ENCODE assay signal across 16 cellular contexts in genomic region chr16:3980311-3981111, GRCh38.
DNase-seq lines count a peak whose midpoint lies in the region; ATAC-seq and TF ChIP-seq lines count a peak whose summit lies in the region.
"Had no signal": no experiment of that assay in that cellular context is flagged by ENCODE, and none has a peak within 500 bp of the region (broad histone marks: within the 10 kb centered on the region; RNA-seq: fewer than 3 reads in every experiment).

No MANE protein-coding gene starts in this region.

- no peaks in the 10 kb centered on the region for H3K9me3 ChIP-seq in SK-N-MC (ENCODE audit: low read depth, low read length)
- no peaks in the 10 kb centered on the region for H3K9me3 ChIP-seq in suprapubic skin
- H3K9me3 ChIP-seq in body of pancreas: no peaks in the 10 kb centered on the region
- H3K9me3 ChIP-seq: colonic mucosa had no signal

- H3K27ac ChIP-seq in SK-N-MC: peak overlapping the region; percentile 80
- H3K27ac ChIP-seq in suprapubic skin: no peak overlapping the region
- H3K27ac ChIP-seq in body of pancreas: no peak overlapping the region
- H3K27ac ChIP-seq: 22Rv1, colonic mucosa, skin epidermis had no signal

- intact Hi-C loops in body of pancreas (cut with DNase I): loop anchor here (10.0 kb wide), 2 partner anchors 134 to 264 kb away; partner anchors contain the start of genes ADCY9 and SRL

- no peak for ATAC-seq in body of pancreas
- ATAC-seq in activated CD8-positive, alpha-beta memory T cell treated with anti-CD3 and anti-CD28 coated beads, Interleukin-2, amount 10 ng/mL, durations not matched to agents 7 days and 5 days: no peak

- peak overlapping the region; percentile 65 for H3K9ac ChIP-seq in SK-N-MC (ENCODE audit: insufficient read length)

- no peak for TF ChIP-seq EP300 in suprapubic skin (IDR thresholded peaks at IDR 0.05)

- H3K27me3 Mint-ChIP-seq in activated CD8-positive, alpha-beta memory T cell treated with anti-CD3 and anti-CD28 coated beads, Interleukin-2, amount 10 ng/mL, durations not matched to agents 7 days and 5 days: no peaks in the 10 kb centered on the region

- TF ChIP-seq CTCF in suprapubic skin (IDR thresholded peaks at IDR 0.05) (no peak), body of pancreas (IDR thresholded peaks at IDR 0.05) (no peak)

- peaks cover 3% of the 10 kb centered on the region for H3K4me1 Mint-ChIP-seq in activated CD8-positive, alpha-beta memory T cell treated with anti-CD3 and anti-CD28 coated beads, Interleukin-2, amount 10 ng/mL, durations not matched to agents 7 days and 5 days
- H3K4me1 Mint-ChIP-seq: activated B cell treated with CpG ODN at 0.5 μM for 24 hours had no signal

- H3K4me3 ChIP-seq in SK-N-MC: peak overlapping the region; percentile 57
- no peak overlapping the region for H3K4me3 ChIP-seq in suprapubic skin
- H3K4me3 ChIP-seq in body of pancreas: no peak overlapping the region
- H3K4me3 ChIP-seq: colonic mucosa, skin epidermis had no signal

- H3K27me3 ChIP-seq in suprapubic skin: no peaks in the 10 kb centered on the region
- H3K27me3 ChIP-seq in body of pancreas: no peaks in the 10 kb centered on the region
- H3K27me3 ChIP-seq: colonic mucosa had no signal

- H3K27ac Mint-ChIP-seq in activated CD8-positive, alpha-beta memory T cell treated with anti-CD3 and anti-CD28 coated beads, Interleukin-2, amount 10 ng/mL, durations not matched to agents 7 days and 5 days: no peak overlapping the region
- H3K27ac Mint-ChIP-seq: activated B cell treated with CpG ODN at 0.5 μM for 24 hours; activated T-helper 2 cell treated with anti-CD3 and anti-CD28 coated beads, Interferon-gamma antibody, Interleukin-2, Interleukin-4, amounts not matched to agents 10 μg/mL and 5 μg/mL and 100 μg/mL, durations not matched to agents 14 hours and 24 hours and 36 hours had no signal

- H3K36me3 Mint-ChIP-seq in activated CD8-positive, alpha-beta memory T cell treated with anti-CD3 and anti-CD28 coated beads, Interleukin-2, amount 10 ng/mL, durations not matched to agents 7 days and 5 days: no peaks in the 10 kb centered on the region

- TF ChIP-seq POLR2A in suprapubic skin (IDR thresholded peaks at IDR 0.05) (no peak), body of pancreas (IDR thresholded peaks at IDR 0.05) (no peak)

- H3K9me3 Mint-ChIP-seq in activated CD8-positive, alpha-beta memory T cell treated with anti-CD3 and anti-CD28 coated beads, Interleukin-2, amount 10 ng/mL, durations not matched to agents 7 days and 5 days (ENCODE audit: low read depth): no peaks in the 10 kb centered on the region
- H3K9me3 Mint-ChIP-seq: activated B cell treated with CpG ODN at 0.5 μM for 24 hours; activated T-helper 2 cell treated with anti-CD3 and anti-CD28 coated beads, Interferon-gamma antibody, Interleukin-2, Interleukin-4, amounts not matched to agents 10 μg/mL and 5 μg/mL and 100 μg/mL, durations not matched to agents 14 hours and 24 hours and 36 hours had no signal

- CTCF ChIA-PET in activated CD8-positive, alpha-beta memory T cell treated with anti-CD3 and anti-CD28 coated beads, Interleukin-2, amount 10 ng/mL, durations not matched to agents 7 days and 5 days (lab: Charles Lee): interaction anchor here (1.6 to 4.5 kb wide), 2 partner anchors 273 kb away, joined by 6 to 46 read pairs; no protein-coding TSS in a partner anchor

- WGBS in suprapubic skin: 65% methylated on average over 11 of the region's 19 CpGs
- WGBS in body of pancreas, 2 donors: 82 to 83% methylated on average over 12 to 19 of the region's 19 CpGs

- H3K4me3 Mint-ChIP-seq in activated CD8-positive, alpha-beta memory T cell treated with anti-CD3 and anti-CD28 coated beads, Interleukin-2, amount 10 ng/mL, durations not matched to agents 7 days and 5 days: no peak overlapping the region
- H3K4me3 Mint-ChIP-seq: activated B cell treated with CpG ODN at 0.5 μM for 24 hours had no signal

- DNase-seq in DMS79 treated with DMSO at 0.1 percent for 48 hours (lab: John Stamatoyannopoulos, UW) (peak; percentile 15), DMS79 (lab: John Stamatoyannopoulos, UW) (no peak), SK-N-MC (ENCODE audit: low read depth, low spot score) (no peak), fibroblast of the conjunctiva (ENCODE audit: low read depth) (peak; percentile 40), smooth muscle cell of the brain vasculature (ENCODE audit: low read depth, low spot score) (peak; percentile 82), suprapubic skin (ENCODE audit: low spot score in 2 of 2) (no peak), body of pancreas (no peak)
- DNase-seq in activated CD8-positive, alpha-beta memory T cell treated with anti-CD3 and anti-CD28 coated beads, Interleukin-2, amount 10 ng/mL, durations not matched to agents 7 days and 5 days: no peak
- DNase-seq: activated B cell treated with CpG ODN at 0.5 μM for 24 hours, colonic mucosa, GF-D8, hippocampal formation, KG1 had no signal

- H3K4me1 ChIP-seq in suprapubic skin: peaks cover 4% of the 10 kb centered on the region
- H3K4me1 ChIP-seq in body of pancreas: no peaks in the 10 kb centered on the region
- H3K4me1 ChIP-seq: colonic mucosa had no signal

- H3K36me3 ChIP-seq in SK-N-MC (ENCODE audit: insufficient read depth, low read length) (no peaks in the 10 kb centered on the region), suprapubic skin (peaks cover 29% of the 10 kb centered on the region), body of pancreas (replicated peaks in 1 of 2; ENCODE audit: insufficient read depth in 1 of 2, low read depth in 2 of 2) (peaks cover 0 to 6% of the 10 kb centered on the region in 2 donors)
- H3K36me3 ChIP-seq: colonic mucosa had no signal

Comparison
In these comparisons a context has a peak if more than half of its experiments do, and no peak if none do; other contexts are left out.
1. DNase-seq: peak in DMS79 treated with DMSO at 0.1 percent for 48 hours (single experiment), fibroblast of the conjunctiva (single experiment) and smooth muscle cell of the brain vasculature (single experiment); none in DMS79 (single experiment), SK-N-MC (single experiment), suprapubic skin (0 of 2), body of pancreas (0 of 4) and activated CD8-positive, alpha-beta memory T cell treated with anti-CD3 and anti-CD28 coated beads, Interleukin-2, amount 10 ng/mL, durations not matched to agents 7 days and 5 days (single experiment).